17 cellular contexts compared by ENCODE assay signal in the genomic region with DNA sequence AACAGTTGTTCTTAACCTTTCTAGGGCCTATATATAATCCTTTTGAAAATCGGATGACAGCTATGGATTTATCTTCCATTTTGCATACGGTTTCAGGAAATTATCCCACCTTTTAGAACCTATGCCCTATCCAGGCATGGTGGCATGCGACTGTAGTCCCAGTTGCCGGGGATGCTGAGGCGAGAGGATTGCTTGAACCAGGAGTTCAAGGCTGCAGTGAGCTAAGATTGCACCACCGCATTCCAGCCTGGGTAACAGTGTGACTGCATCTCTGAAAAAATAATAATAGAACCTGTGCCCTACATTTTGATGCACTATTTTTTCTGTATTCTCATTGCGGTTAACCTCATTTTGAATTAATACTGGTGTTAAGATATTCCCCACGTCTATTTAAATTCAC. TPM values are rescaled to one million over a fixed set of nuclear protein-coding genes. Genes with fewer than 3 reads are reported as not detected.
DNase-seq lines count a peak whose midpoint lies in the region; ATAC-seq and TF ChIP-seq lines count a peak whose summit lies in the region.
"Had no signal": no experiment of that assay in that cellular context is flagged by ENCODE, and none has a peak within 500 bp of the region (broad histone marks: within the 10 kb centered on the region; RNA-seq: fewer than 3 reads in every experiment).

No MANE protein-coding gene starts in this region.

- H3K27me3 ChIP-seq in DND-41 (ENCODE audit: insufficient read depth, low read length, poor library complexity) (no peaks in the 10 kb centered on the region), Panc1 (ENCODE audit: control insufficient read depth, insufficient read depth, low read length) (no peaks in the 10 kb centered on the region), trophoblast cell (ENCODE audit: insufficient read depth, low read length) (no peaks in the 10 kb centered on the region)

- H3K18ac ChIP-seq in trophoblast cell (ENCODE audit: low read length) = no peak overlapping the region

- no peak overlapping the region for H2BK12ac ChIP-seq in trophoblast cell (ENCODE audit: low read length)

- H2AFZ ChIP-seq in DND-41 (ENCODE audit: low read depth, low read length) = no peak overlapping the region
- no peak overlapping the region for H2AFZ ChIP-seq in trophoblast cell (ENCODE audit: insufficient read depth, low read length, poor library complexity)
- H2AFZ ChIP-seq: GM23248 had no signal

- DNase-seq in DND-41 (no peak), Panc1 (ENCODE audit: low read depth, low spot score) (no peak), iris pigment epithelial cell (ENCODE audit: low read depth) (peak; percentile 5), trophoblast cell (no peak), occipital lobe (lab: John Stamatoyannopoulos, UW) (no peak), medulla oblongata (ENCODE audit: extremely low spot score) (no peak), anterior cingulate cortex (lab: John Stamatoyannopoulos, UW) (no peak)
- DNase-seq: C1 segment of cervical spinal cord; CD4-positive, alpha-beta memory T cell; DMS153; EL; GDM1; GM23248; H7; HCEC 1CT had no signal

- no TSS peak for BruUV-seq in Panc1 (replicated peaks; lab: Mats Ljungman, UMichigan)

- H3K79me2 ChIP-seq in DND-41 (ENCODE audit: insufficient read depth, low read length) = peaks cover 95% of the 10 kb centered on the region
- H3K79me2 ChIP-seq in trophoblast cell (ENCODE audit: control insufficient read depth, insufficient read depth, low read length, poor library complexity) = peaks cover 3% of the 10 kb centered on the region

- H3K27ac ChIP-seq in DND-41 (ENCODE audit: low read length) (no peak overlapping the region), Panc1 (ENCODE audit: low read length) (no peak overlapping the region), trophoblast cell (ENCODE audit: low read depth, low read length) (no peak overlapping the region)
- H3K27ac ChIP-seq: GM23248 had no signal

- H3K36me3 ChIP-seq in DND-41 (ENCODE audit: insufficient read depth, low read length) = peaks cover 92% of the 10 kb centered on the region
- H3K36me3 ChIP-seq in Panc1 (ENCODE audit: control insufficient read depth, insufficient read depth, low read length) = peaks cover 31% of the 10 kb centered on the region
- H3K36me3 ChIP-seq in trophoblast cell (ENCODE audit: control insufficient read depth in 1 of 2, insufficient read depth in 2 of 2, low read length in 2 of 2) = peaks cover 45 to 56% of the 10 kb centered on the region in 2 experiments

- no peak overlapping the region for H4K8ac ChIP-seq in trophoblast cell (ENCODE audit: low read depth, low read length)

- H3K4me1 ChIP-seq in DND-41 (ENCODE audit: insufficient read depth, low read length) = peaks cover 5% of the 10 kb centered on the region; the same call in 1 of the 2 replicates
- no peaks in the 10 kb centered on the region; the same call in 1 of the 2 replicates for H3K4me1 ChIP-seq in Panc1 (ENCODE audit: control insufficient read depth, insufficient read depth, low read length)
- H3K4me1 ChIP-seq in trophoblast cell (ENCODE audit: control insufficient read depth in 1 of 2, insufficient read depth in 2 of 2, low read length in 2 of 2) = no peaks in the 10 kb centered on the region
- H3K4me1 ChIP-seq: Caco-2 had no signal

- WGBS in trophoblast cell (ENCODE audit: extremely low coverage, insufficient coverage, insufficient read length) = no CpG with 5 or more reads among the region's 8 CpGs

- no peaks in the 10 kb centered on the region for H3K79me1 ChIP-seq in trophoblast cell (ENCODE audit: low read length)

- no peak overlapping the region for H3K23ac ChIP-seq in trophoblast cell (ENCODE audit: low read length)

- H3K4me3 ChIP-seq in DND-41 (ENCODE audit: low read depth in 1 of 2, low read length in 2 of 2) (no peak overlapping the region), Panc1 (ENCODE audit: low read depth in 2 of 2, low read length in 2 of 2) (no peak overlapping the region), trophoblast cell (ENCODE audit: low read depth, low read length) (no peak overlapping the region)
- H3K4me3 ChIP-seq: GM12878, GM23248 had no signal

- peaks cover 21% of the 10 kb centered on the region for H4K20me1 ChIP-seq in DND-41 (ENCODE audit: insufficient read depth, low read length)

- no peak overlapping the region for H3K4ac ChIP-seq in trophoblast cell (ENCODE audit: low read depth, low read length)

- H4K12ac ChIP-seq in trophoblast cell (ENCODE audit: low read depth, low read length) = peak overlapping the region; percentile 18

- ATAC-seq in DND-41 (ENCODE audit: insufficient read depth, low read depth) (0 out of 3 replicates have a peak, but pooled peaks have one; percentile 14), Panc1 (0 out of 2 replicates have a peak, but pooled peaks have one; percentile 23)
- ATAC-seq: GM12878 had no signal

- H3K4me2 ChIP-seq in DND-41 (ENCODE audit: insufficient read depth, low read length) = no peak overlapping the region
- no peak overlapping the region for H3K4me2 ChIP-seq in trophoblast cell (ENCODE audit: low read length)

- H3K9ac ChIP-seq in DND-41 (ENCODE audit: low read depth, low read length) = no peak overlapping the region
- H3K9ac ChIP-seq in trophoblast cell (ENCODE audit: low read length) = no peak overlapping the region
- H3K9ac ChIP-seq: GM23248 had no signal

- H2BK120ac ChIP-seq in trophoblast cell (ENCODE audit: insufficient read depth, low read length, poor library complexity) = no peak overlapping the region

- H4K91ac ChIP-seq in trophoblast cell (ENCODE audit: low read depth, low read length) = no peak overlapping the region

- in situ Hi-C loops in Panc1 (cut with HindIII; ENCODE audit: low pct_unique_long_range_greater_than_20kb, low sequenced_read_pairs) = no loop called here

- H3K14ac ChIP-seq in trophoblast cell (ENCODE audit: low read length) = no peak overlapping the region

- POLR2A ChIA-PET in Panc1 (lab: Charles Lee) = no interaction called here

- no peak overlapping the region for H2AK5ac ChIP-seq in trophoblast cell (ENCODE audit: low read length)

- intact Hi-C loops in Panc1 (cut with micrococcal nuclease; ENCODE audit: unreplicated experiment) = no loop called here

- H3K9me3 ChIP-seq in DND-41 (ENCODE audit: insufficient read depth, low read length, severe bottlenecking) (no peaks in the 10 kb centered on the region), Panc1 (ENCODE audit: control insufficient read depth, insufficient read depth, low read depth, low read length) (no peaks in the 10 kb centered on the region), trophoblast cell (ENCODE audit: insufficient read depth, low read depth, low read length) (peaks cover 2% of the 10 kb centered on the region)
- H3K9me3 ChIP-seq: Caco-2 had no signal

- CTCF ChIA-PET in Panc1 (lab: Charles Lee) = no interaction called here

- H2BK5ac ChIP-seq in trophoblast cell (ENCODE audit: low read depth, low read length, poor library complexity) = no peak overlapping the region

- TF ChIP-seq CTCF in DND-41 (IDR thresholded peaks at IDR 0.05; ENCODE audit: borderline replicate concordance, extremely low read depth, low read length, poor library complexity, severe bottlenecking) (no peak), Panc1 (IDR thresholded peaks at IDR 0.05) (no peak)

RNA-seq across cellular contexts. Expression of gene CCAR1, which starts 11.6 kb away (rescaled TPM):
- total RNA-seq in Panc1 (2021; ENCODE audit: unreplicated experiment) = 102 TPM
- 42.0 TPM for polyA plus RNA-seq in Panc1 (2012; ENCODE audit: insufficient read length)
- polyA plus RNA-seq in trophoblast cell (2013) = 78.0 and 83.9 TPM in 2 replicates
- total RNA-seq in occipital lobe = 41.0 TPM
